ENCODE assay signal across 8 cellular contexts in genomic region chrX:95764972-95765451, GRCh38.
DNase-seq lines count a peak whose midpoint lies in the region; ATAC-seq, FAIRE-seq and TF ChIP-seq lines count a peak whose summit lies in the region.

No MANE protein-coding gene starts in this region.

- ATAC-seq in HG03520 (IDR thresholded peaks at IDR 0.05; ENCODE audit: unreplicated experiment), result no peak

- intact Hi-C loops in ascending aorta (cut with DNase I), result loop anchor here (5.0 kb wide), 1 partner anchor 417 kb away; no protein-coding TSS in a partner anchor
- intact Hi-C loops in kidney (cut with DNase I), result no loop called here
- intact Hi-C loops in posterior cingulate gyrus (cut with DNase I), result no loop called here

- H3K36me3 ChIP-seq in ascending aorta (no peaks in the 10 kb centered on the region), kidney (ENCODE audit: control insufficient read depth in 1 of 2, insufficient read depth in 2 of 2, low read length in 2 of 2) (no peaks in the 10 kb centered on the region)

- no peak overlapping the region for H3K4me3 ChIP-seq in ascending aorta
- H3K4me3 ChIP-seq in kidney (ENCODE audit: low read length in 2 of 2), result no peak overlapping the region

- DNase-seq in GM12891 (ENCODE audit: insufficient read length, low spot score) (no peak), M059J (ENCODE audit: low read depth) (peak; percentile 5), ascending aorta (ENCODE audit: low spot score in 2 of 2) (no peak), kidney (no peak), HCEC 1CT (no peak), posterior cingulate gyrus (no peak)

- TF ChIP-seq POLR2A in GM12891 (IDR thresholded peaks at IDR 0.05; ENCODE audit: low read depth, low read length), result no peak

- TF ChIP-seq CTCF in ascending aorta (IDR thresholded peaks at IDR 0.05), result peak in 2 of 3 experiments; percentile 23 to 50
- TF ChIP-seq CTCF in kidney (IDR thresholded peaks at IDR 0.05; ENCODE audit: borderline replicate concordance, extremely low read depth, insufficient read depth), result no peak

- no peaks in the 10 kb centered on the region for H3K9me3 ChIP-seq in ascending aorta
- H3K9me3 ChIP-seq in kidney (ENCODE audit: control insufficient read depth in 1 of 2, low read length in 2 of 2), result no peaks in the 10 kb centered on the region

- peak; percentile 91 for FAIRE-seq in A204.1 (lab: Jason Lieb, UNC)
- peak; percentile 56 for FAIRE-seq in GM12891 (lab: Jason Lieb, UNC)
- peak; percentile 98 for FAIRE-seq in kidney (lab: Jason Lieb, UNC)

- no peak overlapping the region for H3K9ac ChIP-seq in kidney (ENCODE audit: low read length in 2 of 2)

- no peaks in the 10 kb centered on the region for H3K27me3 ChIP-seq in ascending aorta

- H3K27ac ChIP-seq in ascending aorta, result no peak overlapping the region
- H3K27ac ChIP-seq in kidney (ENCODE audit: low read depth in 2 of 2, low read length in 2 of 2), result no peak overlapping the region

- H3K4me1 ChIP-seq in ascending aorta, result no peaks in the 10 kb centered on the region
- H3K4me1 ChIP-seq in kidney (ENCODE audit: control insufficient read depth in 1 of 2, insufficient read depth in 1 of 2, low read depth in 1 of 2, low read length in 2 of 2), result no peaks in the 10 kb centered on the region

TF ChIP-seq in GM12891, 5 proteins besides CTCF, POLR2A, EP300 and RAD21:
- TF ChIP-seq TAF1 (IDR thresholded peaks at IDR 0.05; ENCODE audit: low read depth, low read length), result no peak
- no peak for TF ChIP-seq PAX5 (IDR thresholded peaks at IDR 0.05; ENCODE audit: insufficient read depth, low read length, severe bottlenecking)
